ENCODE assay signal across 9 cellular contexts in genomic region chr12:69019910-69020309, GRCh38.
"Had no signal": no experiment of that assay in that cellular context is flagged by ENCODE, and none has a peak within 500 bp of the region (broad histone marks: within the 10 kb centered on the region; RNA-seq: fewer than 3 reads in every experiment).

No MANE protein-coding gene starts in this region.

- H2AFZ ChIP-seq: GM23248 had no signal

- H3K27ac ChIP-seq: GM23248, KMS-11 had no signal

- H3K9ac ChIP-seq: GM23248, KMS-11 had no signal

- H3K4me3 ChIP-seq: GM23248 had no signal

- H3K4me2 ChIP-seq: KMS-11 had no signal

- H3K4me3 Mint-ChIP-seq: H9 had no signal

- FAIRE-seq: H54, HTR-8/SVneo had no signal

- DNase-seq: GM23248, GOT3, H9, HCEC 1CT, Karpas-422, KBM-7 had no signal

- H3K4me1 Mint-ChIP-seq: H9 had no signal
